In the genomic region with DNA sequence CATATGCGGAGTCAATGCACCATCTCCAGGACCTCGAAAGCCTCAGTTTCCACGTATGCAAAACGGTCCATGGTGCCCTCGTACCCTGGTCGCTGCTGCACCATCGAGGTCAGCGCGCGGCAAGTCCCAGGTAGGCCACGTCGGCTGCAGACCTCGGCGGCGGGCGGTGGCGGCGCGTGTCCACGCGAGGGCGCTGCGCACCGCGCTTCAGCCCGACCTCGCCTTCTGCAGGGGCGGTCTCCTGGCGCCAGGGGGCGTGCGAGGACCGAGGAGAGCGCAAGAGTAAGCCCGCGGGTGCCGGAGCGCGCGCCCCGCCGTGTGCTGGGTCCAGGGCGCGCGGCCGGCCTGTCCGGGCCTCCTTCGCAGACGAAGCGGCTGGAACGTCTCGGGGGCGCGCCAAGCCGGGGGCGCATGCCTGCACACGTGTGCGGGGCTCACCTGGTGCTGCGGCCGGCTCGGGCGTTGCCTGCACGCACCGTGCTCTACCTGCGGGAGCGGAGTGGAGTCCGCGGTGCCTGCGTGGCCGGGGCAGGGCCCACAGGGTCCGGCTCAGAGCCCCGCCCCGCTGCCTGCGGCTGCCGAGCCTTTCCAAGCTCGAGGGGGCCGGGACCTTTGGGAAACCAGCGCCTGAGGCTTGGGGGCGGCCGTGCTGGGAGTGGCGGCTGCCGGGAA, we compare ENCODE assay signal across 8 cellular contexts. TPM values are rescaled to one million over a fixed set of nuclear protein-coding genes. Genes with fewer than 3 reads are reported as not detected.
A peak's percentile ranks its signal among the peaks of the same experiment; 100 is the strongest.
DNase-seq lines count a peak whose midpoint lies in the region; ATAC-seq and TF ChIP-seq lines count a peak whose summit lies in the region.

No MANE protein-coding gene starts in this region.

- H3K36me3 Mint-ChIP-seq in effector memory CD8-positive, alpha-beta T cell (ENCODE audit: insufficient read depth) = peaks cover 11% of the 10 kb centered on the region

- H3K27ac ChIP-seq in mesenchymal stem cell (ENCODE audit: low read length, poor library complexity, severe bottlenecking) = no peak overlapping the region

- H3K4me3 ChIP-seq in AG09309 (ENCODE audit: control insufficient read depth, low read depth, low read length) = peak overlapping the region; percentile 41
- H3K4me3 ChIP-seq in mesenchymal stem cell (ENCODE audit: insufficient read depth in 1 of 2, low read depth in 1 of 2, low read length in 2 of 2) = peak overlapping the region; percentile 72 to 78

- WGBS in mesenchymal stem cell = 8% methylated on average over 70 of the region's 81 CpGs

- no peaks in the 10 kb centered on the region for H3K9me3 ChIP-seq in mesenchymal stem cell (ENCODE audit: control insufficient read depth, low read length)

- H3K14ac ChIP-seq in mesenchymal stem cell (ENCODE audit: low read length in 2 of 2) = peak overlapping the region in 1 of 2 experiments; percentile 97

- peaks cover 13% of the 10 kb centered on the region for H3K79me1 ChIP-seq in mesenchymal stem cell (replicated peaks; ENCODE audit: low read length, poor library complexity, severe bottlenecking)

- peaks cover 0 to 10% of the 10 kb centered on the region in 2 donors for H3K27me3 Mint-ChIP-seq in effector memory CD8-positive, alpha-beta T cell

- H3K18ac ChIP-seq in mesenchymal stem cell (ENCODE audit: low read depth in 1 of 2, low read length in 2 of 2) = peak overlapping the region; percentile 11 to 66

- ATAC-seq in GM18868 (IDR thresholded peaks at IDR 0.05; ENCODE audit: unreplicated experiment) = peak; percentile 90
- peak; percentile 90 for ATAC-seq in HG03103 (IDR thresholded peaks at IDR 0.05; ENCODE audit: low read depth, unreplicated experiment)
- peak; percentile 98 for ATAC-seq in effector memory CD8-positive, alpha-beta T cell (replicated peaks)

- H4K91ac ChIP-seq in mesenchymal stem cell (ENCODE audit: low read length) = peak overlapping the region; percentile 68

- H3K4me1 Mint-ChIP-seq in effector memory CD8-positive, alpha-beta T cell (ENCODE audit: low read depth in 2 of 2) = peaks cover 5 to 7% of the 10 kb centered on the region in 2 donors

- H3K4me3 Mint-ChIP-seq in effector memory CD8-positive, alpha-beta T cell = peak overlapping the region in 1 of 2 donors; percentile 69

- peak overlapping the region; percentile 87 for H4K8ac ChIP-seq in mesenchymal stem cell (ENCODE audit: low read length)

- peak overlapping the region in 1 of 2 experiments; percentile 2 for H3K23ac ChIP-seq in mesenchymal stem cell (ENCODE audit: low read length in 2 of 2)

- DNase-seq in AG09309 (ENCODE audit: low read depth) (peak; percentile 24), NCI-H510A treated with DMSO at 0.1 percent for 48 hours (lab: John Stamatoyannopoulos, UW) (peak; percentile 64), mesenchymal stem cell (peak; percentile 72)
- peak; percentile 53 to 88 for DNase-seq in activated CD8-positive, alpha-beta memory T cell treated with anti-CD3 and anti-CD28 coated beads for 1 hour (ENCODE audit: extremely low read depth in 1 of 2, low read depth in 1 of 2)
- peak; percentile 91 to 94 (median 92) for DNase-seq in effector memory CD8-positive, alpha-beta T cell
- peak; percentile 77 to 90 (median 79) for DNase-seq in stimulated activated CD4-positive, alpha-beta T cell treated with anti-CD3 and anti-CD28 coated beads, TNF-alpha, amount 100 ng/mL, for 4 hours (ENCODE audit: low read depth in 3 of 3)

- H2BK5ac ChIP-seq in mesenchymal stem cell (ENCODE audit: low read depth, low read length, poor library complexity, severe bottlenecking) = no peak overlapping the region

- peak overlapping the region; percentile 78 for H3K9ac ChIP-seq in mesenchymal stem cell (ENCODE audit: low read length)

- H3K4me2 ChIP-seq in mesenchymal stem cell (ENCODE audit: low read length, poor library complexity, severe bottlenecking) = peak overlapping the region; percentile 90

- H3K27ac Mint-ChIP-seq in effector memory CD8-positive, alpha-beta T cell = no peak overlapping the region

- H2BK12ac ChIP-seq in mesenchymal stem cell (ENCODE audit: low read length in 2 of 2) = no peak overlapping the region

- no peaks in the 10 kb centered on the region for H3K27me3 ChIP-seq in mesenchymal stem cell (ENCODE audit: control insufficient read depth in 1 of 2, insufficient read depth in 1 of 2, low read length in 2 of 2)

- peak overlapping the region; percentile 8 for H2BK120ac ChIP-seq in mesenchymal stem cell (ENCODE audit: low read depth, low read length)

- TF ChIP-seq CTCF in AG09309 (IDR thresholded peaks at IDR 0.05; ENCODE audit: control insufficient read depth, insufficient read depth, low read depth, low read length, missing control alignments) = peak; percentile 82

- H3K9me3 Mint-ChIP-seq in effector memory CD8-positive, alpha-beta T cell = no peaks in the 10 kb centered on the region

- H2AFZ ChIP-seq in mesenchymal stem cell (ENCODE audit: low read depth, low read length) = peak overlapping the region; percentile 92

- H2AK5ac ChIP-seq in mesenchymal stem cell (ENCODE audit: low read length, severe bottlenecking) = no peak overlapping the region

- H3K4me1 ChIP-seq in mesenchymal stem cell (ENCODE audit: control insufficient read depth, insufficient read depth, low read depth, low read length) = peaks cover 22% of the 10 kb centered on the region

- peak overlapping the region; percentile 9 for H2BK15ac ChIP-seq in mesenchymal stem cell (ENCODE audit: low read depth, poor library complexity, severe bottlenecking)

- H3K36me3 ChIP-seq in mesenchymal stem cell (ENCODE audit: control insufficient read depth in 1 of 2, insufficient read depth in 2 of 2, low read depth in 1 of 2, low read length in 2 of 2) = peaks cover 29 to 52% of the 10 kb centered on the region in 2 experiments

- H3K4ac ChIP-seq in mesenchymal stem cell (ENCODE audit: low read depth in 1 of 2, low read length in 2 of 2) = peak overlapping the region; percentile 18 to 64

RNA-seq across cellular contexts. Expression of gene GLRX3, which starts 54.0 kb away (rescaled TPM):
- 136 TPM for polyA plus RNA-seq in mesenchymal stem cell (2013, experiment 1 of 2)
- polyA plus RNA-seq in mesenchymal stem cell (2013, experiment 2 of 2) = 138 TPM

Comparison
In these comparisons a context has a peak if more than half of its experiments do, and no peak if none do; other contexts are left out.
1. DNase-seq: peak in every context shown above with its lines; median percentile 92 in effector memory CD8-positive, alpha-beta T cell; 79 in stimulated activated CD4-positive, alpha-beta T cell treated with anti-CD3 and anti-CD28 coated beads, TNF-alpha, amount 100 ng/mL, for 4 hours; 72 in mesenchymal stem cell; 70 in activated CD8-positive, alpha-beta memory T cell treated with anti-CD3 and anti-CD28 coated beads for 1 hour; 64 in NCI-H510A treated with DMSO at 0.1 percent for 48 hours; 24 in AG09309.